Comparison of ENCODE assay signal across 8 cellular contexts in the genomic region with DNA sequence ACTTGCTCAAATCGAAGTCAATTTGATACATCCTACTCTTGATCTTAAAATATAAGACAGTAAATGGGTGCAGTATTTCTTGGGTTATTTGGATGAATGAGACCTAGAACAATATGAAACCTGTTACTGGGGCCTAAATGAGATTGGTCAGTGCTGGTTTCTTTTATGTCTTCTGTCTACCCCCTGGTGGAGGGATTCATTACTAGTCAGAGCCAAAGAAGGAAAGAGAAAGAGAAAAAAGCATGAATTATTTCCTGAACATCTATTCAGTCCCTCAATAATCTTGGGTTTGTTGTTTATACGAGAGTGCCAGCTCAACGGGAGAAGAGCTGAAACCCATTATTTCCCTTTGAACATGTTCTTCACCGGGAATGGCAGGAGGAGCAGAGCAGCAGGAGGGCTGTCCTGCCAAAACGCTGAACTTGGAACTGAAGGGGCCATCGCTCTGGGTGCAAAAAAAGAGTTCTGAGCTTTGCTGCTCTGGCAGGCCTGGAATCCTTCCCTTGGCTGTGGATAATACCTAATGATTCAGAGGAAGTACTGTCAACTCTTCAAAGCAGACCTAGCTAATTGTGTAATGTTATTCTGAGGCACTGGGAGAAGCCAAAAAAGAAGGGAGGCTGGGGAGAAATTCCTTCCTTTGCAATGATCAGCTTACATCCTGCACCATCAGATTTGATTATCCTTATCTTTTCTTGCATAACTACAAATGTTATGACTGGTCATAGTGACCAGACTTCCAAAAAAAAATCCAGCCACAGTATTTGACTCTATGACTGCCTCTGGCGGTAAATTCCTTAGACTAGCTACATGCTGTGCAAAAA.
DNase-seq lines count a peak whose midpoint lies in the region; ATAC-seq and TF ChIP-seq lines count a peak whose summit lies in the region.

No MANE protein-coding gene starts in this region.

- peak; percentile 71 for ATAC-seq in GM19025 (IDR thresholded peaks at IDR 0.05; ENCODE audit: low read depth, unreplicated experiment)
- ATAC-seq in HG03280 (IDR thresholded peaks at IDR 0.05; ENCODE audit: unreplicated experiment) = peak; percentile 82

- peak; percentile 41 for TF ChIP-seq CTCF in AG09309 (IDR thresholded peaks at IDR 0.05; ENCODE audit: control insufficient read depth, insufficient read depth, low read depth, low read length, missing control alignments)
- TF ChIP-seq CTCF in fibroblast of pulmonary artery (IDR thresholded peaks at IDR 0.05; ENCODE audit: low read length, missing control alignments) = peak; percentile 66

- H3K4me3 ChIP-seq in AG09309 (ENCODE audit: control insufficient read depth, low read depth, low read length) (no peak overlapping the region), fibroblast of pulmonary artery (replicated peaks; ENCODE audit: low read depth, low read length) (peak overlapping the region; percentile 35)

- DNase-seq in AG09309 (ENCODE audit: low read depth) (peak; percentile 86), RPMI8226 (peak; percentile 85), fibroblast of pulmonary artery (ENCODE audit: low read depth) (peak; percentile 96), pons (ENCODE audit: low spot score) (peak; percentile 69), putamen (ENCODE audit: low spot score) (no peak)
- DNase-seq in activated naive CD4-positive, alpha-beta T cell (lab: John Stamatoyannopoulos, UW) = no peak

Comparison
In these comparisons a context has a peak if more than half of its experiments do, and no peak if none do; other contexts are left out.
1. DNase-seq: peak in AG09309 (single experiment), RPMI8226 (single experiment), fibroblast of pulmonary artery (single experiment) and pons (single experiment); none in activated naive CD4-positive, alpha-beta T cell (0 of 4) and putamen (single experiment).